19 cellular contexts compared by ENCODE assay signal in the genomic region with DNA sequence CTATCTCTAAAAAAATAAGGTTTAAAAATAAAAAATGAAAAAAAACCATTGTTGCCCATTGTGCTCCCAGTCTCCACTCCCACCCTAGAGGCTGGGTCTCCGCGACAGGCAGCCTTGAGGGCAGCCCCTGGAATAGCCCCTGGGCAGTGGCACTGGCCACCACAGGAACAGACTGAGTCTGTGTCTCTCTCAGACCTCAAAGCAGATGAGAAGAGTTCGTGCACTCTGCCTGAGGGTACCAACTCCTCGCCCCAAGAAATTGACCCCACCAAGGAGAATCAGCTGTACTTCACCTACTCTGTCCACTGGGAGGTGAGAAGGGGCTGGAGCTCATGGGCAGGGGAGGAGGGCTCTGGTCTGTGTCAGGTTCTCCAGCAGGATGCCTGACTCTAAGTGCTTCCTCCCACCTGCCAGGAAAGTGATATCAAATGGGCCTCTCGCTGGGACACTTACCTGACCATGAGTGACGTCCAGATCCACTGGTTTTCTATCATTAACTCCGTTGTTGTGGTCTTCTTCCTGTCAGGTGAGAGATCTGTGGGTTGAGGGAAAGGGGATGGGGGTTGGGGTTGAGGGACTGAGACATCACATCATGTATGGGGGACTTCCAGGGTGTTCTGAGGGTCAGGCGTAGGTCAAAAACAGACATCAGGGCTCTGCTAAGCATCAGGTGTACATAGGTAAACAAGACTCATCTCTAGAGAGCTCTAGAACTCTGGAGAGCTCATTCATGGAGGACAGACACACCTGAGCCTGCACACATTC. TPM values are rescaled to one million over a fixed set of nuclear protein-coding genes. Genes with fewer than 3 reads are reported as not detected.
A peak's percentile ranks its signal among the peaks of the same experiment; 100 is the strongest.
DNase-seq lines count a peak whose midpoint lies in the region; ATAC-seq and TF ChIP-seq lines count a peak whose summit lies in the region.
"Had no signal": no experiment of that assay in that cellular context is flagged by ENCODE, and none has a peak within 500 bp of the region (broad histone marks: within the 10 kb centered on the region; RNA-seq: fewer than 3 reads in every experiment).

No MANE protein-coding gene starts in this region.

- no peak for ATAC-seq in activated naive CD4-positive, alpha-beta T cell treated with anti-CD3 and anti-CD28 coated beads, Interleukin-2, amount 50 U/mL, for 72 hours
- ATAC-seq in GM18873 (IDR thresholded peaks at IDR 0.05; ENCODE audit: low FRiP score, unreplicated experiment) = no peak
- ATAC-seq in activated CD4-positive, CD25-positive, alpha-beta regulatory T cell treated with anti-CD3 and anti-CD28 coated beads, Interleukin-2, amount 50 U/mL, for 24 hours = no peak

- no peaks in the 10 kb centered on the region for H3K4me1 Mint-ChIP-seq in activated naive CD4-positive, alpha-beta T cell treated with anti-CD3 and anti-CD28 coated beads for 36 hours (ENCODE audit: low read depth)
- no peaks in the 10 kb centered on the region for H3K4me1 Mint-ChIP-seq in activated T-helper 2 cell treated with anti-CD3 and anti-CD28 coated beads, Interferon-gamma antibody, Interleukin-2, Interleukin-4, amounts not matched to agents 10 μg/mL and 5 μg/mL and 100 μg/mL, durations not matched to agents 14 hours and 24 hours and 36 hours (ENCODE audit: low read depth)
- H3K4me1 Mint-ChIP-seq: CD8-positive, alpha-beta memory T cell had no signal

- 88 to 97% (median 92%) methylated on average over 8 of the region's 8 CpGs for WGBS in spleen, 5 donors
- 98% methylated on average over 8 of the region's 8 CpGs for WGBS in smooth muscle cell (ENCODE audit: low lambda C conversion rate)

- H4K20me1 ChIP-seq in smooth muscle cell (ENCODE audit: low read depth) = peaks cover 15% of the 10 kb centered on the region

- no peaks in the 10 kb centered on the region for H3K9me3 ChIP-seq in spleen
- H3K9me3 ChIP-seq in smooth muscle cell (replicated peaks; ENCODE audit: low read depth) = no peaks in the 10 kb centered on the region
- H3K9me3 ChIP-seq: SJCRH30 had no signal

- no peaks in the 10 kb centered on the region for H3K27me3 ChIP-seq in spleen (replicated peaks in 1 of 7)
- no peaks in the 10 kb centered on the region for H3K27me3 ChIP-seq in smooth muscle cell (ENCODE audit: low read depth)
- H3K27me3 ChIP-seq: SJCRH30 had no signal

- no peak for DNase-seq in activated naive CD4-positive, alpha-beta T cell treated with anti-CD3 and anti-CD28 coated beads, Interleukin-2, amount 50 U/mL, for 72 hours (ENCODE audit: low spot score in 2 of 2)
- DNase-seq in activated naive CD4-positive, alpha-beta T cell treated with anti-CD3 and anti-CD28 coated beads for 36 hours = no peak
- DNase-seq in NCI-H2029 treated with DMSO at 0.1 percent for 48 hours (lab: John Stamatoyannopoulos, UW) (peak; percentile 96), spleen (peak; percentile 23), smooth muscle cell (lab: John Stamatoyannopoulos, UW; ENCODE audit: unreplicated experiment) (no peak)
- no peak for DNase-seq in activated T-helper 2 cell treated with anti-CD3 and anti-CD28 coated beads, Interferon-gamma antibody, Interleukin-2, Interleukin-4, amounts not matched to agents 10 μg/mL and 5 μg/mL and 100 μg/mL, durations not matched to agents 14 hours and 24 hours and 36 hours (ENCODE audit: low spot score)
- DNase-seq: CD8-positive, alpha-beta memory T cell; GDM1; HFFc6; KBM-7; MV-4-11; NCI-H1436; NCI-H2081; NCI-H446; NCI-H748 treated with DMSO at 0.1 percent for 48 hours; RPMI8226; SJCRH30 had no signal

- H3K27me3 Mint-ChIP-seq in activated naive CD4-positive, alpha-beta T cell treated with anti-CD3 and anti-CD28 coated beads for 36 hours (ENCODE audit: low read depth) = no peaks in the 10 kb centered on the region
- H3K27me3 Mint-ChIP-seq in activated T-helper 2 cell treated with anti-CD3 and anti-CD28 coated beads, Interferon-gamma antibody, Interleukin-2, Interleukin-4, amounts not matched to agents 10 μg/mL and 5 μg/mL and 100 μg/mL, durations not matched to agents 14 hours and 24 hours and 36 hours (ENCODE audit: low read depth) = no peaks in the 10 kb centered on the region
- H3K27me3 Mint-ChIP-seq: CD8-positive, alpha-beta memory T cell had no signal

- no peak overlapping the region for H3K4me2 ChIP-seq in smooth muscle cell

- no peak overlapping the region for H3K9ac ChIP-seq in smooth muscle cell (ENCODE audit: low read depth)

- CTCF ChIA-PET in activated naive CD4-positive, alpha-beta T cell treated with anti-CD3 and anti-CD28 coated beads for 36 hours (lab: Charles Lee) = no interaction called here

- no peaks in the 10 kb centered on the region for H3K79me2 ChIP-seq in smooth muscle cell (ENCODE audit: low read depth)

- no peaks in the 10 kb centered on the region for H3K9me3 Mint-ChIP-seq in activated naive CD4-positive, alpha-beta T cell treated with anti-CD3 and anti-CD28 coated beads, Interleukin-2, amount 50 U/mL, for 72 hours
- no peaks in the 10 kb centered on the region for H3K9me3 Mint-ChIP-seq in activated naive CD4-positive, alpha-beta T cell treated with anti-CD3 and anti-CD28 coated beads for 36 hours
- no peaks in the 10 kb centered on the region for H3K9me3 Mint-ChIP-seq in activated T-helper 2 cell treated with anti-CD3 and anti-CD28 coated beads, Interferon-gamma antibody, Interleukin-2, Interleukin-4, amounts not matched to agents 10 μg/mL and 5 μg/mL and 100 μg/mL, durations not matched to agents 14 hours and 24 hours and 36 hours
- H3K9me3 Mint-ChIP-seq: CD8-positive, alpha-beta memory T cell; HFFc6 had no signal

- H3K36me3 Mint-ChIP-seq in activated naive CD4-positive, alpha-beta T cell treated with anti-CD3 and anti-CD28 coated beads, Interleukin-2, amount 50 U/mL, for 72 hours = peaks cover 7 to 14% of the 10 kb centered on the region in 2 donors
- peaks cover 42% of the 10 kb centered on the region for H3K36me3 Mint-ChIP-seq in activated naive CD4-positive, alpha-beta T cell treated with anti-CD3 and anti-CD28 coated beads for 36 hours (ENCODE audit: low read depth)
- peaks cover 78% of the 10 kb centered on the region for H3K36me3 Mint-ChIP-seq in activated T-helper 2 cell treated with anti-CD3 and anti-CD28 coated beads, Interferon-gamma antibody, Interleukin-2, Interleukin-4, amounts not matched to agents 10 μg/mL and 5 μg/mL and 100 μg/mL, durations not matched to agents 14 hours and 24 hours and 36 hours (ENCODE audit: low read depth)

- no peak overlapping the region for H3K27ac ChIP-seq in spleen
- no peak overlapping the region for H3K27ac ChIP-seq in smooth muscle cell (ENCODE audit: low read depth)
- H3K27ac ChIP-seq: SJCRH30 had no signal

- H3K27ac Mint-ChIP-seq in activated naive CD4-positive, alpha-beta T cell treated with anti-CD3 and anti-CD28 coated beads, Interleukin-2, amount 50 U/mL, for 72 hours = peak overlapping the region; percentile 50 to 81
- no peak overlapping the region for H3K27ac Mint-ChIP-seq in activated naive CD4-positive, alpha-beta T cell treated with anti-CD3 and anti-CD28 coated beads for 36 hours
- H3K27ac Mint-ChIP-seq in activated T-helper 2 cell treated with anti-CD3 and anti-CD28 coated beads, Interferon-gamma antibody, Interleukin-2, Interleukin-4, amounts not matched to agents 10 μg/mL and 5 μg/mL and 100 μg/mL, durations not matched to agents 14 hours and 24 hours and 36 hours = peak overlapping the region; percentile 44
- H3K27ac Mint-ChIP-seq: HFFc6 had no signal

- H3K4me3 Mint-ChIP-seq in activated naive CD4-positive, alpha-beta T cell treated with anti-CD3 and anti-CD28 coated beads for 36 hours = no peak overlapping the region
- H3K4me3 Mint-ChIP-seq in activated T-helper 2 cell treated with anti-CD3 and anti-CD28 coated beads, Interferon-gamma antibody, Interleukin-2, Interleukin-4, amounts not matched to agents 10 μg/mL and 5 μg/mL and 100 μg/mL, durations not matched to agents 14 hours and 24 hours and 36 hours (ENCODE audit: low read depth) = no peak overlapping the region
- H3K4me3 Mint-ChIP-seq: CD8-positive, alpha-beta memory T cell; HFFc6 had no signal

- intact Hi-C loops in activated naive CD4-positive, alpha-beta T cell treated with anti-CD3 and anti-CD28 coated beads for 36 hours (cut with micrococcal nuclease) = no loop called here
- intact Hi-C loops in activated T-helper 2 cell treated with anti-CD3 and anti-CD28 coated beads, Interferon-gamma antibody, Interleukin-2, Interleukin-4, amounts not matched to agents 10 μg/mL and 5 μg/mL and 100 μg/mL, durations not matched to agents 14 hours and 24 hours and 36 hours (cut with micrococcal nuclease) = no loop called here
- intact Hi-C loops in spleen (cut with DNase I; ENCODE audit: low total_unique reads) = no loop called here

- H3K4me3 ChIP-seq in spleen (no peak overlapping the region), smooth muscle cell (no peak overlapping the region)
- H3K4me3 ChIP-seq: SJCRH30 had no signal

- peaks cover 3 to 100% (median 93%) of the 10 kb centered on the region in 6 donors for H3K36me3 ChIP-seq in spleen
- H3K36me3 ChIP-seq in smooth muscle cell (ENCODE audit: low read depth) = peaks cover 26% of the 10 kb centered on the region

- TF ChIP-seq POLR2A in spleen (IDR thresholded peaks at IDR 0.05) = no peak

- no peaks in the 10 kb centered on the region for H3F3A ChIP-seq in smooth muscle cell (ENCODE audit: low read depth)

- H2AFZ ChIP-seq in smooth muscle cell (ENCODE audit: low read depth) = no peak overlapping the region

- H3K4me1 ChIP-seq in spleen (no peaks in the 10 kb centered on the region), smooth muscle cell (ENCODE audit: low read depth) (no peaks in the 10 kb centered on the region)
- H3K4me1 ChIP-seq: SJCRH30 had no signal

- TF ChIP-seq CTCF in spleen (IDR thresholded peaks at IDR 0.05 in 8 of 11, conservative IDR thresholded peaks at IDR 0.05 in 3 of 11) (no peak), smooth muscle cell (IDR thresholded peaks at IDR 0.05; ENCODE audit: borderline replicate concordance, insufficient read depth, poor library complexity, severe bottlenecking) (no peak)

RNA-seq across cellular contexts. Expression of gene TM9SF4, which starts 35.6 kb away (rescaled TPM):
- total RNA-seq in activated naive CD4-positive, alpha-beta T cell treated with anti-CD3 and anti-CD28 coated beads, Interleukin-2, amount 50 U/mL, for 72 hours = 10 to 100 TPM; 41.0 to 45.4 TPM
- 10 to 100 TPM; 37.9 to 39.1 TPM for total RNA-seq in activated naive CD4-positive, alpha-beta T cell treated with anti-CD3 and anti-CD28 coated beads for 36 hours
- total RNA-seq in activated T-helper 2 cell treated with anti-CD3 and anti-CD28 coated beads, Interferon-gamma antibody, Interleukin-2, Interleukin-4, amounts not matched to agents 10 μg/mL and 5 μg/mL and 100 μg/mL, durations not matched to agents 14 hours and 24 hours and 36 hours = 47.7 and 49.2 TPM in 2 replicates
- total RNA-seq in spleen = 10 to 100 TPM; 33.6 to 58.3 (median 42.7) TPM
- 10 to 100 TPM; 12.0 to 13.7 (median 13.3) TPM for polyA plus RNA-seq in spleen
- total RNA-seq in smooth muscle cell = 59.2 and 75.8 TPM in 2 replicates
- 73.9 and 90.2 TPM in 2 replicates for polyA plus RNA-seq in smooth muscle cell

Comparison
In these comparisons a context has a peak if more than half of its experiments do, and no peak if none do; other contexts are left out.
1. DNase-seq: peak in NCI-H2029 treated with DMSO at 0.1 percent for 48 hours (single experiment) and spleen (single experiment); none in activated naive CD4-positive, alpha-beta T cell treated with anti-CD3 and anti-CD28 coated beads, Interleukin-2, amount 50 U/mL, for 72 hours (0 of 2), activated naive CD4-positive, alpha-beta T cell treated with anti-CD3 and anti-CD28 coated beads for 36 hours (single experiment), activated T-helper 2 cell treated with anti-CD3 and anti-CD28 coated beads, Interferon-gamma antibody, Interleukin-2, Interleukin-4, amounts not matched to agents 10 μg/mL and 5 μg/mL and 100 μg/mL, durations not matched to agents 14 hours and 24 hours and 36 hours (single experiment) and smooth muscle cell (single experiment).